In the genomic region with DNA sequence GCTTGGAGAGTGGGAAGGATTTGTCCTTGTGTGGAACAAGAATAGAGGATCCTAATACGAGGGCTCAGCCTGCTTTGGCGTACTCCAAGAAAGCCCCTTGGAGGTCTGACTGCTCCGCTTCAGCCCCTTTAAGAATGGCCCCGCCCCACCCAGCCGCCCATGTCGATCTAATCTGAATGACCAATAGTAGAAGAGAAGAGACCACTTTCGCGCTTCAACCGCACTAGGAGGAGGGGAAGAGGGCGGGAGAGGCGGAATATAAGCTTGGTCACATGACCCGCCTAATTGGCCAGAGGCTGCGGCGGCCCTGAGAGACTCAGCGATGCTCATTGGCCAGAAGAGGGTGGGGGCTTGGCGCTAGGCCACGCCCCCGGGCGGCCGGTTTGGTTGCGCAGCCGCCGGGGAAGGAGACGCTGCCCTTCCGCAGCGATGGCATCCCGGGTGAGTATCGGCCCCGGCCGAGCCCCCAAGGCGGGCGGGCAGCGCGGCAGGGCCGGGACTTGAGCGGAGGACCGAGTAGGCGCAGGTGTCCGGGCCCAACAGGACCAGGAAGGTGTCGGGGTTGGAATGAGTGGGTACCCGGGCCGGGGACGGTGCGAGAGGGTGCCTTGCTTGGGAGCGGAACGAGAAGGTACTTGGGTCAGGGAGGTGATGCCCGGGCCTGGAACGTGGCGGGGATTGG, we compare ENCODE assay signal across 8 cellular contexts. TPM values are rescaled to one million over a fixed set of nuclear protein-coding genes. Genes with fewer than 3 reads are reported as not detected.
DNase-seq lines count a peak whose midpoint lies in the region; ATAC-seq and TF ChIP-seq lines count a peak whose summit lies in the region.

Gene MIGA2 (plus strand): TSS at position 386 of the 682 bp plus-strand sequence. CDS start 3,969 bp downstream, outside the sequence.

- H3K36me3 ChIP-seq in DOHH2 (ENCODE audit: control insufficient read depth, low read length): peaks cover 4% of the 10 kb centered on the region; the same call in 1 of the 2 replicates
- H3K36me3 ChIP-seq in GM23338 (ENCODE audit: insufficient read depth): no peaks in the 10 kb centered on the region
- no peaks in the 10 kb centered on the region for H3K36me3 ChIP-seq in fibroblast of lung (ENCODE audit: control insufficient read depth, insufficient read depth, low read length)

- peaks cover 11% of the 10 kb centered on the region for H3K27me3 Mint-ChIP-seq in GM23338 (ENCODE audit: insufficient read depth, low read depth, poor library complexity)
- H3K27me3 Mint-ChIP-seq in activated T-helper 17 cell treated with anti-CD3 and anti-CD28 coated beads, Interleukin-2, amount 50 U/mL, for 72 hours: no peaks in the 10 kb centered on the region
- H3K27me3 Mint-ChIP-seq in naive thymus-derived CD8-positive, alpha-beta T cell: no peaks in the 10 kb centered on the region

- peaks cover 27% of the 10 kb centered on the region for H3K79me2 ChIP-seq in DOHH2 (ENCODE audit: control insufficient read depth, low read length)
- peaks cover 30% of the 10 kb centered on the region for H3K79me2 ChIP-seq in GM23338 (replicated peaks; ENCODE audit: insufficient read depth)
- H3K79me2 ChIP-seq in fibroblast of lung (ENCODE audit: control insufficient read depth, insufficient read depth, low read length): peaks cover 13% of the 10 kb centered on the region

- peaks cover 6% of the 10 kb centered on the region; the same call in 2 of the 3 replicates for H3K36me3 Mint-ChIP-seq in GM23338 (ENCODE audit: low read depth)
- peaks cover under 1% of the 10 kb centered on the region for H3K36me3 Mint-ChIP-seq in activated T-helper 17 cell treated with anti-CD3 and anti-CD28 coated beads, Interleukin-2, amount 50 U/mL, for 72 hours (ENCODE audit: low read depth)
- H3K36me3 Mint-ChIP-seq in naive thymus-derived CD8-positive, alpha-beta T cell: peaks cover 0 to 6% (median 0%) of the 10 kb centered on the region in 3 donors

- H3K9me3 ChIP-seq in DOHH2 (ENCODE audit: control insufficient read depth, insufficient read depth, low read length): no peaks in the 10 kb centered on the region
- no peaks in the 10 kb centered on the region for H3K9me3 ChIP-seq in fibroblast of lung (ENCODE audit: control insufficient read depth, insufficient read depth, low read depth, low read length)

- peaks cover 8% of the 10 kb centered on the region for H3K4me1 Mint-ChIP-seq in GM23338
- peaks cover 8% of the 10 kb centered on the region for H3K4me1 Mint-ChIP-seq in activated T-helper 17 cell treated with anti-CD3 and anti-CD28 coated beads, Interleukin-2, amount 50 U/mL, for 72 hours
- H3K4me1 Mint-ChIP-seq in naive thymus-derived CD8-positive, alpha-beta T cell: peaks cover 19 to 42% (median 35%) of the 10 kb centered on the region in 4 donors

- H3K9ac ChIP-seq in fibroblast of lung (ENCODE audit: insufficient read depth, low read length): peak within 1 kb of the TSS; percentile 83

- H3K4me3 Mint-ChIP-seq in GM23338: peak within 1 kb of the TSS; percentile 93
- H3K4me3 Mint-ChIP-seq in activated T-helper 17 cell treated with anti-CD3 and anti-CD28 coated beads, Interleukin-2, amount 50 U/mL, for 72 hours: peak within 1 kb of the TSS; percentile 93
- H3K4me3 Mint-ChIP-seq in naive thymus-derived CD8-positive, alpha-beta T cell: peak within 1 kb of the TSS; percentile 89 to 100 (median 96)

- POLR2A ChIA-PET in naive thymus-derived CD8-positive, alpha-beta T cell (lab: Charles Lee): interaction anchor here (0.6 to 2.5 kb wide), 10 partner anchors 9 to 218 kb away, joined by 3 to 19 read pairs (median 6); partner anchors contain the start of genes DOLPP1, ENDOG and SH3GLB2

- H3K4me1 ChIP-seq in DOHH2 (ENCODE audit: control insufficient read depth, low read length): peaks cover 23% of the 10 kb centered on the region
- no peaks in the 10 kb centered on the region for H3K4me1 ChIP-seq in GM23338 (ENCODE audit: insufficient read depth)
- peaks cover 9% of the 10 kb centered on the region for H3K4me1 ChIP-seq in fibroblast of lung (ENCODE audit: control insufficient read depth, extremely low read depth, insufficient read depth, low read length)

- H2AFZ ChIP-seq in GM23338: no peak within 1 kb of the TSS; the same call in 1 of the 2 replicates
- H2AFZ ChIP-seq in fibroblast of lung (ENCODE audit: low read length): peak within 1 kb of the TSS; percentile 98

- TF ChIP-seq CTCF in DOHH2 (IDR thresholded peaks at IDR 0.05; ENCODE audit: low read depth, low read length, poor library complexity, severe bottlenecking): no peak
- no peak for TF ChIP-seq CTCF in GM23338 (conservative IDR thresholded peaks at IDR 0.05; ENCODE audit: low read depth in 2 of 2)
- no peak for TF ChIP-seq CTCF in fibroblast of lung (conservative IDR thresholded peaks at IDR 0.05 in 1 of 2, IDR thresholded peaks at IDR 0.05 in 1 of 2; ENCODE audit: low read depth in 1 of 2, low read length in 2 of 2)

- H3K9me3 Mint-ChIP-seq in GM23338: no peaks in the 10 kb centered on the region
- H3K9me3 Mint-ChIP-seq in activated T-helper 17 cell treated with anti-CD3 and anti-CD28 coated beads, Interleukin-2, amount 50 U/mL, for 72 hours: no peaks in the 10 kb centered on the region
- no peaks in the 10 kb centered on the region for H3K9me3 Mint-ChIP-seq in naive thymus-derived CD8-positive, alpha-beta T cell

- peak within 1 kb of the TSS; percentile 86 for H3K4me2 ChIP-seq in DOHH2 (ENCODE audit: low read length)
- peak within 1 kb of the TSS; percentile 95 for H3K4me2 ChIP-seq in GM23338
- peak within 1 kb of the TSS; percentile 94 for H3K4me2 ChIP-seq in fibroblast of lung (ENCODE audit: extremely low read depth, insufficient read depth, low read length)

- no peaks in the 10 kb centered on the region for H3K9me2 ChIP-seq in DOHH2 (replicated peaks; ENCODE audit: control insufficient read depth, low read length)
- no peaks in the 10 kb centered on the region for H3K9me2 ChIP-seq in GM23338 (ENCODE audit: insufficient read depth)

- DNase-seq in GM23338 (ENCODE audit: low spot score) (peak; percentile 100), LHCN-M2 (ENCODE audit: low read depth) (peak; percentile 98), RPMI8226 (peak; percentile 100), fibroblast of lung (ENCODE audit: low read depth in 2 of 2) (peak; percentile 99)
- peak; percentile 85 to 98 (median 93) for DNase-seq in naive thymus-derived CD8-positive, alpha-beta T cell
- peak; percentile 79 to 92 (median 88) for DNase-seq in stimulated activated naive CD4-positive, alpha-beta T cell (lab: John Stamatoyannopoulos, UW)

- H4K20me1 ChIP-seq in DOHH2 (ENCODE audit: control insufficient read depth, insufficient read depth, low read depth, low read length) (no peaks in the 10 kb centered on the region), GM23338 (replicated peaks; ENCODE audit: insufficient read depth) (peaks cover 4% of the 10 kb centered on the region; the same call in 1 of the 2 replicates), fibroblast of lung (ENCODE audit: control insufficient read depth, extremely low read depth, insufficient read depth, low read length) (no peaks in the 10 kb centered on the region)

- peak; percentile 94 for ATAC-seq in GM23338
- peak; percentile 99 for ATAC-seq in activated T-helper 17 cell treated with anti-CD3 and anti-CD28 coated beads, Interleukin-2, amount 50 U/mL, for 72 hours (replicated peaks)
- ATAC-seq in naive thymus-derived CD8-positive, alpha-beta T cell: peak; percentile 97

- H3K27ac ChIP-seq in DOHH2 (ENCODE audit: low read depth, low read length): no peak within 1 kb of the TSS
- 0 out of 2 replicates have a peak within 1 kb of the TSS, but pooled peaks have one; percentile 9 for H3K27ac ChIP-seq in GM23338 (ENCODE audit: low read depth)
- H3K27ac ChIP-seq in fibroblast of lung (ENCODE audit: insufficient read depth, low read length): peak within 1 kb of the TSS; percentile 59

- H3K4me3 ChIP-seq in DOHH2 (ENCODE audit: low read length): peak within 1 kb of the TSS; percentile 94
- H3K4me3 ChIP-seq in GM23338: peak within 1 kb of the TSS; percentile 72
- peak within 1 kb of the TSS; percentile 77 to 95 (median 81) for H3K4me3 ChIP-seq in fibroblast of lung (replicated peaks in 1 of 4; ENCODE audit: control extremely low read depth in 1 of 4, insufficient read depth in 1 of 4, low read depth in 3 of 4, low read length in 4 of 4)

- H3F3A ChIP-seq in DOHH2 (ENCODE audit: control insufficient read depth, insufficient read depth) (no peaks in the 10 kb centered on the region), GM23338 (replicated peaks; ENCODE audit: low read depth) (0 out of 2 replicates have a peak, but pooled peaks cover 2% of the 10 kb centered on the region)

- H3K27me3 ChIP-seq in DOHH2 (ENCODE audit: control insufficient read depth, low read length) (no peaks in the 10 kb centered on the region), GM23338 (ENCODE audit: insufficient read depth) (no peaks in the 10 kb centered on the region), fibroblast of lung (ENCODE audit: control insufficient read depth, insufficient read depth, low read length) (no peaks in the 10 kb centered on the region)

- peak within 1 kb of the TSS; percentile 56 for H3K27ac Mint-ChIP-seq in GM23338
- H3K27ac Mint-ChIP-seq in activated T-helper 17 cell treated with anti-CD3 and anti-CD28 coated beads, Interleukin-2, amount 50 U/mL, for 72 hours: peak within 1 kb of the TSS; percentile 87
- peak within 1 kb of the TSS; percentile 39 to 96 (median 91) for H3K27ac Mint-ChIP-seq in naive thymus-derived CD8-positive, alpha-beta T cell

TF ChIP-seq in GM23338, 12 proteins besides CTCF, POLR2A, EP300 and RAD21 (continues in another document):
- peak; percentile 95 for TF ChIP-seq POLR2AphosphoS5 (IDR thresholded peaks at IDR 0.05; ENCODE audit: low read depth)
- TF ChIP-seq, protein P1, sequence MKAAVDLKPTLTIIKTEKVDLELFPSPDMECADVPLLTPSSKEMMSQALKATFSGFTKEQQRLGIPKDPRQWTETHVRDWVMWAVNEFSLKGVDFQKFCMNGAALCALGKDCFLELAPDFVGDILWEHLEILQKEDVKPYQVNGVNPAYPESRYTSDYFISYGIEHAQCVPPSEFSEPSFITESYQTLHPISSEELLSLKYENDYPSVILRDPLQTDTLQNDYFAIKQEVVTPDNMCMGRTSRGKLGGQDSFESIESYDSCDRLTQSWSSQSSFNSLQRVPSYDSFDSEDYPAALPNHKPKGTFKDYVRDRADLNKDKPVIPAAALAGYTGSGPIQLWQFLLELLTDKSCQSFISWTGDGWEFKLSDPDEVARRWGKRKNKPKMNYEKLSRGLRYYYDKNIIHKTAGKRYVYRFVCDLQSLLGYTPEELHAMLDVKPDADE (IDR thresholded peaks at IDR 0.05): peak; percentile 48; the same call in 1 of the 2 replicates

RNA-seq across cellular contexts. Expression of gene MIGA2, which starts in this region (rescaled TPM):
- 37.1 and 47.8 TPM in 2 replicates for total RNA-seq in GM23338 (2014; rRNA removed; shearing (Covaris generic))
- polyA plus RNA-seq in GM23338 (2016; fragmentation: Nextera tagmentation; extraction: Ambion mirVana): 15.3 and 19.3 TPM in 2 replicates
- 29.1 and 31.4 TPM in 2 replicates for total RNA-seq in LHCN-M2 (2014; rRNA removed)
- 13.2 TPM for polyA plus RNA-seq in LHCN-M2 (2012)
- total RNA-seq in activated T-helper 17 cell treated with anti-CD3 and anti-CD28 coated beads, Interleukin-2, amount 50 U/mL, for 72 hours: 10 to 100 TPM; 23.8 to 35.0 TPM
- 20.8 and 23.3 TPM in 2 replicates for total RNA-seq in fibroblast of lung
- polyA plus RNA-seq in fibroblast of lung: 9.8 and 11.4 TPM in 2 replicates
- polyA plus RNA-seq in fibroblast of lung (2012): 10.1 and 15.0 TPM in 2 replicates
- 10.7 and 13.3 TPM in 2 replicates for polyA minus RNA-seq in fibroblast of lung (ENCODE audit: low replicate concordance)
- total RNA-seq in naive thymus-derived CD8-positive, alpha-beta T cell: 10 to 100 TPM; 77.9 to 88.3 TPM
- polyA plus RNA-seq in naive thymus-derived CD8-positive, alpha-beta T cell: 10 to 100 TPM in 1 of 3 donors, 1 to 10 TPM in 2; 5.9 to 11.3 (median 7.2) TPM
